In genomic region chr13:41699759-41700158, GRCh38 we compare ENCODE assay signal across 28 cellular contexts.
"Had no signal": no experiment of that assay in that cellular context is flagged by ENCODE, and none has a peak within 500 bp of the region (broad histone marks: within the 10 kb centered on the region; RNA-seq: fewer than 3 reads in every experiment).

No MANE protein-coding gene starts in this region.

- H3K9me3 ChIP-seq: body of pancreas, breast epithelium, Peyer's patch, SJSA1, SK-N-SH had no signal

- H3K4me3 Mint-ChIP-seq: activated CD4-positive, alpha-beta T cell treated with anti-CD3 and anti-CD28 coated beads for 36 hours; activated CD4-positive, alpha-beta T cell treated with anti-CD3 and anti-CD28 coated beads, Interleukin-2, amount 10 ng/mL, durations not matched to agents 7 days and 5 days; activated CD8-positive, alpha-beta T cell treated with anti-CD3 and anti-CD28 coated beads, Interleukin-2, amount 10 ng/mL, durations not matched to agents 7 days and 5 days; activated naive CD8-positive, alpha-beta T cell treated with anti-CD3 and anti-CD28 coated beads for 36 hours; activated T-cell treated with anti-CD3 and anti-CD28 coated beads, Interleukin-2, amount 50 U/mL, for 4 hours; T-helper 1 cell treated with Interleukin-12 subunit alpha and Interleukin-12 subunit beta and Interleukin-4 antibody, amounts not matched to agents 30 μg/mL and 1 μg/mL, for 36 hours; T-helper 2 cell treated with Interferon-gamma antibody and Interleukin-4, amounts not matched to agents 5 μg/mL and 100 μg/mL, for 36 hours; WTC11 had no signal

- H3K9ac ChIP-seq: KMS-11, SK-N-SH had no signal

- H3K27me3 ChIP-seq: body of pancreas, breast epithelium, Peyer's patch, SJSA1 had no signal

- H3K27ac Mint-ChIP-seq: activated CD4-positive, alpha-beta T cell treated with anti-CD3 and anti-CD28 coated beads for 36 hours; activated CD4-positive, alpha-beta T cell treated with anti-CD3 and anti-CD28 coated beads, Interleukin-2, amount 10 ng/mL, durations not matched to agents 7 days and 5 days; activated CD8-positive, alpha-beta T cell treated with anti-CD3 and anti-CD28 coated beads, Interleukin-2, amount 10 ng/mL, durations not matched to agents 7 days and 5 days; activated naive CD8-positive, alpha-beta T cell treated with anti-CD3 and anti-CD28 coated beads for 36 hours; T-helper 1 cell treated with Interleukin-12 subunit alpha and Interleukin-12 subunit beta and Interleukin-4 antibody, amounts not matched to agents 30 μg/mL and 1 μg/mL, for 36 hours; T-helper 2 cell treated with Interferon-gamma antibody and Interleukin-4, amounts not matched to agents 5 μg/mL and 100 μg/mL, for 36 hours; WTC11 had no signal

- H3K4me2 ChIP-seq: KMS-11, SK-N-SH had no signal

- H3K9me3 Mint-ChIP-seq: activated CD4-positive, alpha-beta T cell treated with anti-CD3 and anti-CD28 coated beads, Interleukin-2, amount 10 ng/mL, durations not matched to agents 7 days and 5 days; activated naive CD8-positive, alpha-beta T cell treated with anti-CD3 and anti-CD28 coated beads for 36 hours; activated T-cell treated with anti-CD3 and anti-CD28 coated beads, Interleukin-2, amount 50 U/mL, for 4 hours; T-helper 1 cell treated with Interleukin-12 subunit alpha and Interleukin-12 subunit beta and Interleukin-4 antibody, amounts not matched to agents 30 μg/mL and 1 μg/mL, for 36 hours; T-helper 2 cell treated with Interferon-gamma antibody and Interleukin-4, amounts not matched to agents 5 μg/mL and 100 μg/mL, for 36 hours; WTC11 had no signal

- H3K4me3 ChIP-seq: body of pancreas, breast epithelium, Peyer's patch, SJSA1 had no signal

- H3K36me3 Mint-ChIP-seq: WTC11 had no signal

- H3K27me3 Mint-ChIP-seq: activated CD4-positive, alpha-beta T cell treated with anti-CD3 and anti-CD28 coated beads for 36 hours; activated CD4-positive, alpha-beta T cell treated with anti-CD3 and anti-CD28 coated beads, Interleukin-2, amount 10 ng/mL, durations not matched to agents 7 days and 5 days; activated naive CD8-positive, alpha-beta T cell treated with anti-CD3 and anti-CD28 coated beads for 36 hours had no signal

- H3K36me3 ChIP-seq: breast epithelium, SJSA1 had no signal

- H3K4me1 ChIP-seq: breast epithelium, Peyer's patch had no signal

- H3K27ac ChIP-seq: body of pancreas, breast epithelium, KMS-11, Peyer's patch had no signal

- H3K4me1 Mint-ChIP-seq: activated CD4-positive, alpha-beta T cell treated with anti-CD3 and anti-CD28 coated beads for 36 hours; activated CD4-positive, alpha-beta T cell treated with anti-CD3 and anti-CD28 coated beads, Interleukin-2, amount 10 ng/mL, durations not matched to agents 7 days and 5 days had no signal

- DNase-seq: activated CD4-positive, alpha-beta T cell treated with anti-CD3 and anti-CD28 coated beads for 36 hours; activated CD4-positive, alpha-beta T cell treated with anti-CD3 and anti-CD28 coated beads, Interleukin-2, amount 10 ng/mL, durations not matched to agents 7 days and 5 days; activated CD4-positive, alpha-beta T cell treated with anti-CD3 and anti-CD28 coated beads, Interleukin-2, amount 50 U/mL, for 48 hours; activated CD8-positive, alpha-beta T cell treated with anti-CD3 and anti-CD28 coated beads, Interleukin-2, amount 10 ng/mL, durations not matched to agents 7 days and 5 days; activated effector memory CD4-positive, alpha-beta T cell treated with anti-CD3 and anti-CD28 coated beads, Interleukin-2, amount 50 U/mL, for 16 hours; activated naive CD4-positive, alpha-beta T cell; activated naive CD4-positive, alpha-beta T cell treated with anti-CD3 and anti-CD28 coated beads, Interleukin-2, amount 50 U/mL, for 16 hours; activated naive CD8-positive, alpha-beta T cell treated with anti-CD3 and anti-CD28 coated beads for 36 hours; activated T-cell treated with anti-CD3 and anti-CD28 coated beads, Interleukin-2, amount 50 U/mL, for 4 hours; body of pancreas; NCI-H1092 treated with DMSO at 0.1 percent for 48 hours; NCI-H146; NCI-H187; NCI-H2029 treated with DMSO at 0.1 percent for 48 hours; NCI-H2107; NCI-H226; NCI-H446 treated with DMSO at 0.1 percent for 48 hours; NCI-H524; Peyer's patch; RPMI8226; SHP77 treated with DMSO at 0.1 percent for 48 hours; SK-N-SH had no signal
